In the genomic region with DNA sequence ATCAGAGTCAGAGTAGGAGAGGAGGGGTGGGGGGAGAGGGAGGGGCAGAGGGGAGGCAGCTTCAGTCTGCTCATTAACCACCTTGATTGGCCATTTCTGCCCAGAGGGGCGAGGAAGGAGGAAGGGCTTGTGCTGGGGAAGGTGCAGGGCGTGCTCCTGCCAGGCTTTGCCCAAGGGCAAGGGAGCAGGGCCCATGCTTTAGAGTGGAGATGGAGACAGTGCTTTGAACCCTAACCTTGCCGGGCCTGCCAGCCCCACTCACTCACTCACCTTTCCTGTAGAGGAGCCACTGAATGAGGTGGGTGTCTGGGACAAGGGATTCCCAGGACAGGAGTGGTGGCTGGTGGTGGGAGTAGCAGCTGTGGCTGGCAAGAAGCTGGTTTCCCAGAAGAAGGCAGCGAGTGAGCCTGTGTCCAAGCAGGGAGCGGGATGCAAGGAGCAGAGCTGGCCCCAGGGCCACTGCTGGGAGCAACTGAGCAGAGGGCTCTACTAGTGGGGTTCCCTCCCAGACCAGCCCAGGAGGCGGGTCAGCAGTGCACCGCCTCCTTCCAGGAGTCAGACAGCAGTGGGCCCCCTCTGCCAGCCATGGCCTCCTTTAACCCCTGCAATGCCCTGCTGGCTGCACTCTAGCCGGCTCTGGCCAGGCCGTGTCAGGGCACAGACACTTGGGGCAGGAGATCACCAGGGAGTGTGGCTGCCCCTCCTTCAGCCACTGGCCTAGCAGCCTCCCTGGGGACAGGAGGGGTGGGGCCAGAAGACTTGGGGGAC, we compare ENCODE assay signal across 22 cellular contexts. TPM values are rescaled to one million over a fixed set of nuclear protein-coding genes. Genes with fewer than 3 reads are reported as not detected.
"Had no signal": no experiment of that assay in that cellular context is flagged by ENCODE, and none has a peak within 500 bp of the region (broad histone marks: within the 10 kb centered on the region; RNA-seq: fewer than 3 reads in every experiment).

No MANE protein-coding gene starts in this region.

- H3K36me3 ChIP-seq: esophagus squamous epithelium, heart right ventricle, suprapubic skin, transverse colon, vagina had no signal

- DNase-seq: activated CD4-positive, CD25-positive, alpha-beta regulatory T cell treated with anti-CD3 and anti-CD28 coated beads, Interleukin-2, amount 50 U/mL, for 72 hours; activated gamma-delta T cell treated with Interleukin-2 at 50 U/mL for 16 hours; activated T-cell treated with anti-CD3 and anti-CD28 coated beads, Interleukin-2, amount 50 U/mL, for 72 hours; cerebellar nuclear complex; cortex of kidney; effector CD8-positive, alpha-beta T cell; esophagus squamous epithelium; heart right ventricle; immature natural killer cell; mesendoderm; natural killer cell; retina; stimulated activated naive CD8-positive, alpha-beta T cell treated with anti-CD3 and anti-CD28 coated beads, Interleukin-15, amount 100 ng/mL, for 72 hours; T-helper 1 cell; T1000; transverse colon had no signal

- H3K36me3 Mint-ChIP-seq: activated naive CD4-positive, alpha-beta T cell treated with anti-CD3 and anti-CD28 coated beads, Interleukin-2, amount 50 U/mL, for 72 hours; immature natural killer cell; natural killer cell had no signal

- H3K9me3 Mint-ChIP-seq: activated naive CD4-positive, alpha-beta T cell treated with anti-CD3 and anti-CD28 coated beads, Interleukin-2, amount 50 U/mL, for 72 hours; activated T-cell treated with anti-CD3 and anti-CD28 coated beads, Interleukin-2, amount 50 U/mL, for 72 hours; immature natural killer cell; natural killer cell; stimulated activated naive CD8-positive, alpha-beta T cell treated with anti-CD3 and anti-CD28 coated beads, Interleukin-15, amount 100 ng/mL, for 72 hours had no signal

- H3K4me3 ChIP-seq: esophagus squamous epithelium, suprapubic skin, transverse colon, vagina had no signal

- H3K27me3 ChIP-seq: vagina had no signal

- H3K27ac ChIP-seq: esophagus squamous epithelium, heart right ventricle, suprapubic skin, transverse colon, vagina had no signal

- H3K27ac Mint-ChIP-seq: activated naive CD4-positive, alpha-beta T cell treated with anti-CD3 and anti-CD28 coated beads, Interleukin-2, amount 50 U/mL, for 72 hours; activated T-cell treated with anti-CD3 and anti-CD28 coated beads, Interleukin-2, amount 50 U/mL, for 72 hours; immature natural killer cell; natural killer cell had no signal

- H3K9me3 ChIP-seq: esophagus squamous epithelium, heart right ventricle, suprapubic skin, transverse colon, vagina had no signal

- ATAC-seq: activated naive CD4-positive, alpha-beta T cell treated with anti-CD3 and anti-CD28 coated beads, Interleukin-2, amount 50 U/mL, for 72 hours; activated T-cell treated with anti-CD3 and anti-CD28 coated beads, Interleukin-2, amount 50 U/mL, for 72 hours; heart right ventricle; natural killer cell; stimulated activated naive CD8-positive, alpha-beta T cell treated with anti-CD3 and anti-CD28 coated beads, Interleukin-15, amount 100 ng/mL, for 72 hours had no signal

- H3K4me3 Mint-ChIP-seq: activated T-cell treated with anti-CD3 and anti-CD28 coated beads, Interleukin-2, amount 50 U/mL, for 72 hours; immature natural killer cell; natural killer cell; stimulated activated naive CD8-positive, alpha-beta T cell treated with anti-CD3 and anti-CD28 coated beads, Interleukin-15, amount 100 ng/mL, for 72 hours had no signal

RNA-seq across cellular contexts. Expression of a gene that starts 3.6 kb away (rescaled TPM):
- total RNA-seq: activated CD8-positive, alpha-beta memory T cell treated with anti-CD3 and anti-CD28 coated beads for 36 hours; bronchial epithelial cell; endothelial cell of umbilical vein; esophagus squamous epithelium; suprapubic skin; vagina had no signal
